8 cellular contexts compared by ENCODE assay signal in genomic region chr17:60390881-60391418, GRCh38. TPM values are rescaled to one million over a fixed set of nuclear protein-coding genes. Genes with fewer than 3 reads are reported as not detected.
DNase-seq lines count a peak whose midpoint lies in the region; ATAC-seq and TF ChIP-seq lines count a peak whose summit lies in the region.

No MANE protein-coding gene starts in this region.

- H3K4me1 ChIP-seq in ectodermal cell (ENCODE audit: control insufficient read depth, insufficient read depth, low read length) (peaks cover 15% of the 10 kb centered on the region), mesendoderm (ENCODE audit: control insufficient read depth, low read depth, low read length) (peaks cover 5% of the 10 kb centered on the region), thymus (ENCODE audit: control insufficient read depth, insufficient read depth, low read length) (peaks cover 14% of the 10 kb centered on the region)

- no peak overlapping the region for H4K5ac ChIP-seq in mesendoderm (ENCODE audit: low read length)

- peaks cover 26% of the 10 kb centered on the region for H3K79me2 ChIP-seq in mesendoderm (ENCODE audit: control insufficient read depth, insufficient read depth, low read length)

- H3K18ac ChIP-seq in mesendoderm (ENCODE audit: low read length) = no peak overlapping the region

- peaks cover 5% of the 10 kb centered on the region for H3K79me1 ChIP-seq in mesendoderm (ENCODE audit: low read length)

- peak overlapping the region; percentile 96 for H3K27ac ChIP-seq in ectodermal cell (ENCODE audit: insufficient read depth, low read depth, low read length, poor library complexity, severe bottlenecking)
- peak overlapping the region; percentile 89 for H3K27ac ChIP-seq in mesendoderm (ENCODE audit: low read depth, low read length)
- H3K27ac ChIP-seq in thymus (ENCODE audit: low read depth) = peak overlapping the region; percentile 92

- H3K4me2 ChIP-seq in mesendoderm (ENCODE audit: low read length) = peak overlapping the region; percentile 86

- H3K9me3 Mint-ChIP-seq in activated B cell treated with CpG ODN at 0.5 μM for 24 hours = no peaks in the 10 kb centered on the region

- no peak overlapping the region for H2BK120ac ChIP-seq in mesendoderm (ENCODE audit: low read depth, low read length)

- no peak overlapping the region for H4K8ac ChIP-seq in mesendoderm (ENCODE audit: low read depth, low read length)

- POLR2A ChIA-PET in activated B cell treated with CpG ODN at 0.5 μM for 24 hours (lab: Charles Lee) = interaction anchor here (1.6 to 2.2 kb wide), 2 partner anchors 31 to 772 kb away, joined by 5 to 12 read pairs; partner anchors contain the start of gene CHCT1

- 7 to 9% methylated on average over 12 of the region's 12 CpGs for WGBS in ectodermal cell, 2 experiments
- no CpG with 5 or more reads among the region's 12 CpGs for WGBS in mesendoderm (ENCODE audit: extremely low coverage, insufficient coverage, low lambda C conversion rate)
- 7% methylated on average over 12 of the region's 12 CpGs for WGBS in thymus

- peak overlapping the region; percentile 70 for H3K23ac ChIP-seq in mesendoderm (ENCODE audit: low read length)

- peak overlapping the region; percentile 73 for H3K4me3 ChIP-seq in ectodermal cell (ENCODE audit: insufficient read depth, low read depth, low read length)
- peak overlapping the region; percentile 89 for H3K4me3 ChIP-seq in mesendoderm (ENCODE audit: low read length)
- peak overlapping the region; percentile 79 for H3K4me3 ChIP-seq in thymus (ENCODE audit: low read length)

- H3K27me3 ChIP-seq in ectodermal cell (ENCODE audit: control insufficient read depth, insufficient read depth, low read length, poor library complexity, severe bottlenecking) (no peaks in the 10 kb centered on the region), mesendoderm (ENCODE audit: insufficient read depth, low read length, poor library complexity) (no peaks in the 10 kb centered on the region), thymus (ENCODE audit: control insufficient read depth, insufficient read depth) (no peaks in the 10 kb centered on the region)

- H2AK5ac ChIP-seq in mesendoderm (ENCODE audit: low read length) = no peak overlapping the region

- intact Hi-C loops in activated B cell treated with CpG ODN at 0.5 μM for 24 hours (cut with micrococcal nuclease) = loop anchor here (5.0 to 10.0 kb wide), 5 partner anchors 134 to 1874 kb away; partner anchors contain the start of genes APPBP2, GDPD1 and TRIM37

- peak overlapping the region; percentile 96 for H3K56ac ChIP-seq in mesendoderm (ENCODE audit: low read length)

- H3K27ac Mint-ChIP-seq in activated B cell treated with CpG ODN at 0.5 μM for 24 hours = peak overlapping the region; percentile 96

- H3K9ac ChIP-seq in mesendoderm (ENCODE audit: low read length) = peak overlapping the region; percentile 95

- DNase-seq in ELR (ENCODE audit: low read depth) = peak; percentile 56
- DNase-seq in Kasumi-1 (lab: John Stamatoyannopoulos, UW) = peak; percentile 51 to 67
- peak; percentile 25 for DNase-seq in activated B cell treated with CpG ODN at 0.5 μM for 24 hours
- DNase-seq in mesendoderm = peak; percentile 45
- DNase-seq in omental fat pad (ENCODE audit: low spot score) = no peak

- no peaks in the 10 kb centered on the region for H3K36me3 ChIP-seq in ectodermal cell (ENCODE audit: control insufficient read depth, insufficient read depth, low read length)
- H3K36me3 ChIP-seq in mesendoderm (ENCODE audit: control insufficient read depth, insufficient read depth, low read length) = no peaks in the 10 kb centered on the region
- no peaks in the 10 kb centered on the region for H3K36me3 ChIP-seq in thymus (ENCODE audit: control insufficient read depth, insufficient read depth)

- peaks cover 14% of the 10 kb centered on the region for H3K36me3 Mint-ChIP-seq in activated B cell treated with CpG ODN at 0.5 μM for 24 hours (ENCODE audit: low read depth)

- H2BK5ac ChIP-seq in mesendoderm (ENCODE audit: low read length) = peak overlapping the region; percentile 57

- no peak overlapping the region for H3K4ac ChIP-seq in mesendoderm (ENCODE audit: low read depth, low read length)

- ATAC-seq in activated B cell treated with CpG ODN at 0.5 μM for 24 hours (ENCODE audit: low read depth) = no peak
- ATAC-seq in GM18907 (IDR thresholded peaks at IDR 0.05; ENCODE audit: unreplicated experiment) = no peak
- ATAC-seq in omental fat pad (ENCODE audit: low FRiP score) = no peak

- H3K4me3 Mint-ChIP-seq in activated B cell treated with CpG ODN at 0.5 μM for 24 hours = peak overlapping the region; percentile 97

- no peak for TF ChIP-seq CTCF in activated B cell treated with CpG ODN at 0.5 μM for 24 hours (IDR thresholded peaks at IDR 0.05)
- no peak for TF ChIP-seq CTCF in omental fat pad (IDR thresholded peaks at IDR 0.05)

- no peak overlapping the region for H2BK15ac ChIP-seq in mesendoderm (replicated peaks; ENCODE audit: low read depth)

- CTCF ChIA-PET in activated B cell treated with CpG ODN at 0.5 μM for 24 hours (lab: Charles Lee) = interaction anchor here (1.3 kb wide), 1 partner anchor 28 kb away, joined by 3 read pairs; no protein-coding TSS in a partner anchor

- peaks cover 64% of the 10 kb centered on the region for H3K4me1 Mint-ChIP-seq in activated B cell treated with CpG ODN at 0.5 μM for 24 hours

- H3K9me3 ChIP-seq in ectodermal cell (ENCODE audit: control insufficient read depth, low read length) (no peaks in the 10 kb centered on the region), thymus (ENCODE audit: control insufficient read depth) (no peaks in the 10 kb centered on the region)

- no peaks in the 10 kb centered on the region for H3K27me3 Mint-ChIP-seq in activated B cell treated with CpG ODN at 0.5 μM for 24 hours

RNA-seq across cellular contexts. Expression of gene USP32, which starts 1.0 kb away (rescaled TPM):
- 48.9 and 59.2 TPM in 2 replicates for total RNA-seq in activated B cell treated with CpG ODN at 0.5 μM for 24 hours
- 37.8 TPM for polyA plus RNA-seq in ectodermal cell (2013, experiment 1 of 4)
- polyA plus RNA-seq in ectodermal cell (2013, experiment 2 of 4) = 33.5 TPM
- polyA plus RNA-seq in ectodermal cell (2013, experiment 3 of 4) = 29.1 TPM
- polyA plus RNA-seq in ectodermal cell (2013, experiment 4 of 4) = 27.6 TPM
- polyA plus RNA-seq in mesendoderm (2013, experiment 1 of 2) = 36.3 TPM
- 35.6 TPM for polyA plus RNA-seq in mesendoderm (2013, experiment 2 of 2)
- polyA plus RNA-seq in thymus = 10.0 TPM
- total RNA-seq in omental fat pad = 10 to 100 TPM; 53.3 to 91.6 (median 69.7) TPM

RNA-seq across cellular contexts. Expression of gene CHCT1, which starts 31.3 kb away (rescaled TPM):
- total RNA-seq in activated B cell treated with CpG ODN at 0.5 μM for 24 hours (0.44 TPM in 1 of 2 replicates, not detected in the other), omental fat pad (not detected)
- 1.4 TPM for polyA plus RNA-seq in ectodermal cell (2013, experiment 1 of 4)
- 0.48 TPM for polyA plus RNA-seq in ectodermal cell (2013, experiment 2 of 4)
- not detected for polyA plus RNA-seq in ectodermal cell (2013, experiment 3 of 4)
- polyA plus RNA-seq in ectodermal cell (2013, experiment 4 of 4) = not detected
- polyA plus RNA-seq in mesendoderm (2013, experiment 1 of 2) = 0.10 TPM
- polyA plus RNA-seq in mesendoderm (2013, experiment 2 of 2) = not detected
- 0.05 TPM for polyA plus RNA-seq in thymus
